ENCODE assay signal across 12 cellular contexts in genomic region chr5:115977096-115977495, GRCh38. TPM values are rescaled to one million over a fixed set of nuclear protein-coding genes. Genes with fewer than 3 reads are reported as not detected.
DNase-seq lines count a peak whose midpoint lies in the region; ATAC-seq and FAIRE-seq lines count a peak whose summit lies in the region.
"Had no signal": no experiment of that assay in that cellular context is flagged by ENCODE, and none has a peak within 500 bp of the region (broad histone marks: within the 10 kb centered on the region; RNA-seq: fewer than 3 reads in every experiment).

No MANE protein-coding gene starts in this region.

- no peak for ATAC-seq in activated T-cell treated with anti-CD3 and anti-CD28 coated beads, Interleukin-2, amount 50 U/mL, for 72 hours (replicated peaks in 1 of 2)
- ATAC-seq in HG02678 (IDR thresholded peaks at IDR 0.05; ENCODE audit: unreplicated experiment) (peak; percentile 92), HG03520 (IDR thresholded peaks at IDR 0.05; ENCODE audit: unreplicated experiment) (peak; percentile 91)
- ATAC-seq: activated T-cell treated with anti-CD3 and anti-CD28 coated beads, Interleukin-2, amount 50 U/mL, for 4 hours had no signal

- FAIRE-seq in HTR-8/SVneo (lab: Jason Lieb, UNC): no peak

- peaks cover 26% of the 10 kb centered on the region for H3K27me3 Mint-ChIP-seq in activated T-cell treated with anti-CD3 and anti-CD28 coated beads, Interleukin-2, amount 50 U/mL, for 72 hours (ENCODE audit: low read depth)

- no peaks in the 10 kb centered on the region for H3K9me3 Mint-ChIP-seq in activated T-cell treated with anti-CD3 and anti-CD28 coated beads, Interleukin-2, amount 50 U/mL, for 72 hours

- no peak for DNase-seq in activated T-cell treated with anti-CD3 and anti-CD28 coated beads, Interleukin-2, amount 50 U/mL, for 72 hours
- DNase-seq in activated T-cell treated with anti-CD3 and anti-CD28 coated beads, Interleukin-2, amount 50 U/mL, for 48 hours: no peak
- DNase-seq in UCSD-AML1 (lab: John Stamatoyannopoulos, UW; ENCODE audit: unreplicated experiment): no peak
- DNase-seq in activated CD4-positive, alpha-beta T cell treated with anti-CD3 and anti-CD28 coated beads, Interleukin-2, amount 50 U/mL, for 1 hour: no peak
- no peak for DNase-seq in H7
- no peak for DNase-seq in HTR-8/SVneo (ENCODE audit: insufficient read length, low spot score)
- DNase-seq: activated T-cell treated with anti-CD3 and anti-CD28 coated beads, Interleukin-2, amount 50 U/mL, for 4 hours; NCI-H69; tibial artery had no signal

- H3K27me3 ChIP-seq in H7 (ENCODE audit: control insufficient read depth, insufficient read depth, low read length): no peaks in the 10 kb centered on the region
- H3K27me3 ChIP-seq: tibial artery had no signal

- peak overlapping the region; percentile 22 for H3K27ac Mint-ChIP-seq in activated T-cell treated with anti-CD3 and anti-CD28 coated beads, Interleukin-2, amount 50 U/mL, for 72 hours

- no peaks in the 10 kb centered on the region for H3K36me3 ChIP-seq in H7 (replicated peaks; ENCODE audit: control insufficient read depth, insufficient read depth, low read length)
- H3K36me3 ChIP-seq: tibial artery had no signal

- no peaks in the 10 kb centered on the region for H3K36me3 Mint-ChIP-seq in activated T-cell treated with anti-CD3 and anti-CD28 coated beads, Interleukin-2, amount 50 U/mL, for 72 hours (ENCODE audit: insufficient read depth in 2 of 2)

- no peak overlapping the region for H3K4me3 ChIP-seq in H7 (ENCODE audit: insufficient read depth, low read depth, low read length)
- H3K4me3 ChIP-seq: tibial artery had no signal

- H3K4me1 Mint-ChIP-seq in activated T-cell treated with anti-CD3 and anti-CD28 coated beads, Interleukin-2, amount 50 U/mL, for 72 hours (ENCODE audit: low read depth): no peaks in the 10 kb centered on the region

- peak overlapping the region in 1 of 2 donors; percentile 20 for H3K4me3 Mint-ChIP-seq in activated T-cell treated with anti-CD3 and anti-CD28 coated beads, Interleukin-2, amount 50 U/mL, for 72 hours
- H3K4me3 Mint-ChIP-seq: activated T-cell treated with anti-CD3 and anti-CD28 coated beads, Interleukin-2, amount 50 U/mL, for 4 hours had no signal

RNA-seq across cellular contexts. Expression of gene LVRN, which starts 14.8 kb away (rescaled TPM):
- under 1 TPM in 1 of 2 donors, not detected in 1; 0.07 TPM for total RNA-seq in activated T-cell treated with anti-CD3 and anti-CD28 coated beads, Interleukin-2, amount 50 U/mL, for 72 hours
- 0.15 and 1.2 TPM in 2 replicates for total RNA-seq in H7 (2014; rRNA removed; shearing (Covaris generic))
- total RNA-seq: activated T-cell treated with anti-CD3 and anti-CD28 coated beads, Interleukin-2, amount 50 U/mL, for 4 hours had no signal

RNA-seq across cellular contexts. Expression of gene ARL14EPL, which starts 55.2 kb away (rescaled TPM):
- not detected for total RNA-seq in activated T-cell treated with anti-CD3 and anti-CD28 coated beads, Interleukin-2, amount 50 U/mL, for 72 hours
- total RNA-seq in H7 (2014; rRNA removed; shearing (Covaris generic)): not detected in 2 replicates
- total RNA-seq: activated T-cell treated with anti-CD3 and anti-CD28 coated beads, Interleukin-2, amount 50 U/mL, for 4 hours; T-helper 2 cell treated with Interferon-gamma antibody and Interleukin-4, amounts not matched to agents 100 ng/mL and 5 ng/mL, for 36 hours had no signal

Comparison
In these comparisons a context has a peak if more than half of its experiments do, and no peak if none do; other contexts are left out.
1. ATAC-seq: peak in HG02678 (single experiment) and HG03520 (single experiment); none in activated T-cell treated with anti-CD3 and anti-CD28 coated beads, Interleukin-2, amount 50 U/mL, for 72 hours (0 of 2).